In genomic region chr10:62817120-62817762, GRCh38 we compare ENCODE assay signal across 8 cellular contexts. TPM values are rescaled to one million over a fixed set of nuclear protein-coding genes. Genes with fewer than 3 reads are reported as not detected.
DNase-seq lines count a peak whose midpoint lies in the region; ATAC-seq, FAIRE-seq and TF ChIP-seq lines count a peak whose summit lies in the region.

No MANE protein-coding gene starts in this region.

- H3K36me3 Mint-ChIP-seq in MCF 10A (ENCODE audit: insufficient read depth, unreplicated experiment): no peaks in the 10 kb centered on the region

- H3K4me3 Mint-ChIP-seq in MCF 10A (ENCODE audit: unreplicated experiment): peak overlapping the region; percentile 95

- H3K4me1 Mint-ChIP-seq in MCF 10A (ENCODE audit: insufficient read depth, unreplicated experiment): peaks cover 24% of the 10 kb centered on the region

- intact Hi-C loops in MCF 10A (cut with micrococcal nuclease): loop anchor here (2.0 to 5.0 kb wide), 4 partner anchors 100 to 570 kb away; no protein-coding TSS in a partner anchor
- intact Hi-C loops in kidney (cut with DNase I): no loop called here

- peaks cover 3 to 16% of the 10 kb centered on the region in 2 donors for H3K4me1 ChIP-seq in kidney (ENCODE audit: control insufficient read depth in 1 of 2, insufficient read depth in 1 of 2, low read depth in 1 of 2, low read length in 2 of 2)

- H3K9ac ChIP-seq in kidney (ENCODE audit: low read length in 2 of 2): peak overlapping the region; percentile 69 to 94

- ATAC-seq in GM18508 (IDR thresholded peaks at IDR 0.05; ENCODE audit: insufficient read depth, unreplicated experiment) (peak; percentile 2), HG03039 (IDR thresholded peaks at IDR 0.05; ENCODE audit: unreplicated experiment) (peak; percentile 3)

- POLR2A ChIA-PET in MCF 10A (lab: Yijun Ruan, JAX): interaction anchor here (0.5 to 5.7 kb wide), 8 partner anchors 12 to 505 kb away, joined by 3 to 94 read pairs (median 4); partner anchors contain the start of genes ADO and NRBF2

- peak overlapping the region; percentile 93 to 94 for H3K27ac ChIP-seq in kidney (ENCODE audit: low read depth in 2 of 2, low read length in 2 of 2)

- BruUV-seq in MCF 10A (replicated peaks; lab: Mats Ljungman, UMichigan): TSS peak; percentile 91

- no peaks in the 10 kb centered on the region for H3K9me3 ChIP-seq in kidney (ENCODE audit: control insufficient read depth in 1 of 2, low read length in 2 of 2)

- no peaks in the 10 kb centered on the region for H3K36me3 ChIP-seq in kidney (ENCODE audit: control insufficient read depth in 1 of 2, insufficient read depth in 2 of 2, low read length in 2 of 2)

- CTCF ChIA-PET in MCF 10A (lab: Yijun Ruan, JAX): interaction anchor here (0.5 to 3.0 kb wide), 14 partner anchors 10 to 902 kb away, joined by 3 to 24 read pairs (median 4); no protein-coding TSS in a partner anchor

- peak overlapping the region; percentile 95 for H3K27ac Mint-ChIP-seq in MCF 10A (ENCODE audit: low read depth, unreplicated experiment)

- peak in 3 of 5 donors; percentile 34 to 47 (median 42) for DNase-seq in T-helper 1 cell
- DNase-seq in MCF 10A (ENCODE audit: unreplicated experiment): peak; percentile 45
- peak; percentile 84 for DNase-seq in kidney
- peak; percentile 65 for DNase-seq in stimulated activated CD4-positive, alpha-beta T cell treated with anti-CD3 and anti-CD28 coated beads, Interleukin-1b, Interleukin-23, amount 100 ng/mL, for 48 hours
- DNase-seq in NCI-H1092 (lab: John Stamatoyannopoulos, UW): no peak
- DNase-seq in HPDE6-E6E7 (ENCODE audit: extremely low spot score): no peak

- FAIRE-seq in kidney (lab: Jason Lieb, UNC): no peak

- H3K27me3 Mint-ChIP-seq in MCF 10A (ENCODE audit: insufficient read depth, unreplicated experiment): no peaks in the 10 kb centered on the region

- TF ChIP-seq CTCF in MCF 10A (IDR thresholded peaks at IDR 0.05; ENCODE audit: unreplicated experiment) (no peak), kidney (IDR thresholded peaks at IDR 0.05; ENCODE audit: borderline replicate concordance, extremely low read depth, insufficient read depth) (no peak)

- no peaks in the 10 kb centered on the region for H3K9me3 Mint-ChIP-seq in MCF 10A (ENCODE audit: unreplicated experiment)

- H3K4me3 ChIP-seq in kidney (ENCODE audit: low read length in 2 of 2): peak overlapping the region; percentile 87 to 98

RNA-seq across cellular contexts. Expression of gene EGR2, which starts 1.1 kb away (rescaled TPM):
- total RNA-seq in MCF 10A (2022) (0.25 and 1.0 TPM in 2 replicates), kidney (1.6 TPM)
- polyA plus RNA-seq in kidney (ENCODE audit: insufficient read depth, low read depth, low replicate concordance): 0.30 TPM

RNA-seq across cellular contexts. Expression of gene ADO, which starts 12.7 kb away (rescaled TPM):
- total RNA-seq in MCF 10A (2022) (22.1 and 24.3 TPM in 2 replicates), kidney (18.5 TPM)
- 13.0 TPM for polyA plus RNA-seq in kidney (ENCODE audit: insufficient read depth, low read depth, low replicate concordance)

Comparison
In these comparisons a context has a peak if more than half of its experiments do, and no peak if none do; other contexts are left out.
1. DNase-seq: peak in T-helper 1 cell (3 of 5), MCF 10A (single experiment), kidney (single experiment) and stimulated activated CD4-positive, alpha-beta T cell treated with anti-CD3 and anti-CD28 coated beads, Interleukin-1b, Interleukin-23, amount 100 ng/mL, for 48 hours (single experiment); none in NCI-H1092 (single experiment) and HPDE6-E6E7 (single experiment).